In genomic region chr1:16505870-16506269, GRCh38 we compare ENCODE assay signal across 5 cellular contexts. TPM values are rescaled to one million over a fixed set of nuclear protein-coding genes. Genes with fewer than 3 reads are reported as not detected.
"Had no signal": no experiment of that assay in that cellular context is flagged by ENCODE, and none has a peak within 500 bp of the region (broad histone marks: within the 10 kb centered on the region; RNA-seq: fewer than 3 reads in every experiment).

No MANE protein-coding gene starts in this region.

RNA-seq across cellular contexts. Expression of gene RNU1-1, which starts 8.2 kb away (rescaled TPM):
- total RNA-seq: myocyte had no signal
- polyA plus RNA-seq: fibroblast of lung, foreskin keratinocyte, heart left ventricle, hepatocyte had no signal
